23 cellular contexts compared by ENCODE assay signal in the genomic region with DNA sequence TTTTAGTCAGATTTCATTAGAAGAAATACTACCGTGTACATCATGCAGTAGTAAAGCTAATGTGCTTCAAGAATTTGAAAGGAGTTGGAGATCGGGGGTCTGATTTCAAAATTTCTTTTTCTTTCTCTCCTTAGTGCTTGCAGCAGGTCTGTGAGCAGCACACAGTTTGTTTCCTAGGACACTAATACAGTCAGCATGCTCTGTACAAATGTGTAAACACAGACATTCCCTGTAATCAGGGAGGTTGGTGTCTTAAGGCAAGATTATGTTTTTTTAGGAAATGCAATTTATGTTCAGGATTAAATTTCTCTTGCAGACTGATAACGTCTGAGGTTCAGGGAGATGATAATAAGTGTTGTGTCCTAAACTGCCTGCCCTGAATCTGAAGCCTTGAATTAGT.
"Had no signal": no experiment of that assay in that cellular context is flagged by ENCODE, and none has a peak within 500 bp of the region (broad histone marks: within the 10 kb centered on the region; RNA-seq: fewer than 3 reads in every experiment).

No MANE protein-coding gene starts in this region.

- H3K4me1 ChIP-seq: esophagus muscularis mucosa, gastroesophageal sphincter, parathyroid adenoma, psoas muscle, right lobe of liver, spleen, tibial artery, upper lobe of right lung had no signal

- H3K9me3 ChIP-seq: esophagus muscularis mucosa, gastroesophageal sphincter, psoas muscle, right lobe of liver, spleen, tibial artery, upper lobe of right lung had no signal

- H3K4me3 ChIP-seq: esophagus muscularis mucosa, gastroesophageal sphincter, lung, psoas muscle, right lobe of liver, spleen, tibial artery, upper lobe of right lung had no signal

- H3K27me3 ChIP-seq: esophagus muscularis mucosa, right lobe of liver, tibial artery had no signal

- H3K27ac ChIP-seq: epithelial cell of prostate, esophagus muscularis mucosa, gastroesophageal sphincter, parathyroid adenoma, psoas muscle, right lobe of liver, spleen, tibial artery, upper lobe of right lung had no signal

- H3K36me3 ChIP-seq: esophagus muscularis mucosa, gastroesophageal sphincter, right lobe of liver, spleen, tibial artery, upper lobe of right lung had no signal

- ATAC-seq: effector memory CD8-positive, alpha-beta T cell; gastroesophageal sphincter; left ventricle myocardium superior; natural killer cell treated with Interleukin-12 subunit alpha and Interleukin-12 subunit beta and Interleukin-15 and Interleukin-18, amount 100 ng/mL, for 72 hours; psoas muscle; right lobe of liver; stimulated activated memory B cell treated with anti-CD40 and anti-IgM and Interleukin-4, amounts not matched to agents 10 μg/mL and 1 μg/mL and 100 μg/mL, for 72 hours; upper lobe of right lung had no signal

- H3K9ac ChIP-seq: parathyroid adenoma had no signal

- H2AFZ ChIP-seq: parathyroid adenoma had no signal

- DNase-seq: effector memory CD8-positive, alpha-beta T cell; foreskin fibroblast; glutamatergic neuron; immature natural killer cell; left ventricle myocardium superior; mesenchymal stem cell; midbrain; psoas muscle; retina; right lobe of liver; spleen; stimulated activated CD4-positive, alpha-beta T cell treated with anti-CD3 and anti-CD28 coated beads, Interleukin-15, amount 100 ng/mL, for 24 hours; stimulated activated CD4-positive, alpha-beta T cell treated with anti-CD3 and anti-CD28 coated beads, Interleukin-1b, Interleukin-23, amount 100 ng/mL, for 48 hours; stimulated activated CD4-positive, alpha-beta T cell treated with anti-CD3 and anti-CD28 coated beads, Interleukin-4, amount 100 ng/mL, for 24 hours; tibial artery; upper lobe of right lung had no signal

- H3K79me2 ChIP-seq: parathyroid adenoma had no signal
